ENCODE assay signal across 1 cellular context in the genomic region with DNA sequence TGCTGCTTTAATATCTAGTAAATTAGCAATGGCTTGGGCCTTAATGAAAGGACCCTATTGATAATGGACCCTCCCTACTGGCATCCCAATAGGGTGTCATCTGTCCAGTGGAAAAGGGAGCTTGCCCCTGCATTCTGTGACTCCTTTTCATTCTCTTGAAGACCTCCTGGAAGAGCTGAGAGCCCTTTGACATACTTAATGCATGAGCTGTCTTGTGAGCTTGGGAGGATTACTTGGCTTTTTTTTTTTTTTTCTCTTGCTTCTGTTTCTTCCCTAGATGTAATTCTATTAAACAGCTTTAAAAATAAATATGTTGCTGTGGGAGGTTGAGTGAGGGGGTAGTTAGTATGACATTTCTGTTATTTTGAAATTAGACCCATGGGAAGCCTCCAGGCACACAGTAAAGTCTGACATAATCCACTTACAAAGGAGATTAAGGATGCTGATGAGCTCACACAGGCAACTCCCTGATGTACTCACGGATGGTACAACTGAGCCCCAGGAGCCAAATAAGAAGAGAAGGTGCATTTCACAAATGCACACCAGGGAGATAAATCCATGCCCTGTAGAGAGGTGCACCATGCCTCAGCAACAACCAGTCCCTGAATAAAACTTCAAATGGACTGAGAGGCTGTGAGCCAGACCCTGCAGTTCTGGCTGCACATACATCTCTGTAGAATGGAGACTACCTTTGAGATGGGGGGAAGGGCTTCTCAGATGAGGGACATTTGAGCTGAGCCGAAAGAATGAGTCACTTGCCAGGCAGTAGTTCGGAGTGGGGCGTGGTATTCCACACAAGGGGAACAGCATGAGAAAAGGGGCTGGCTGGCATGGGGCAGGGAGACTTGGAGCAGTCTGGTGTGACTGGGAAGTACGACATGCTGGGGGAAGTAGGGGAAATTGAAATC.
A peak's percentile ranks its signal among the peaks of the same experiment; 100 is the strongest.
TF ChIP-seq lines count a peak whose summit lies in the region.

No MANE protein-coding gene starts in this region.

TF ChIP-seq in HEK293, 187 proteins besides CTCF, POLR2A, EP300 and RAD21 (continued from another document and continues in another):
- TF ChIP-seq, protein P1, sequence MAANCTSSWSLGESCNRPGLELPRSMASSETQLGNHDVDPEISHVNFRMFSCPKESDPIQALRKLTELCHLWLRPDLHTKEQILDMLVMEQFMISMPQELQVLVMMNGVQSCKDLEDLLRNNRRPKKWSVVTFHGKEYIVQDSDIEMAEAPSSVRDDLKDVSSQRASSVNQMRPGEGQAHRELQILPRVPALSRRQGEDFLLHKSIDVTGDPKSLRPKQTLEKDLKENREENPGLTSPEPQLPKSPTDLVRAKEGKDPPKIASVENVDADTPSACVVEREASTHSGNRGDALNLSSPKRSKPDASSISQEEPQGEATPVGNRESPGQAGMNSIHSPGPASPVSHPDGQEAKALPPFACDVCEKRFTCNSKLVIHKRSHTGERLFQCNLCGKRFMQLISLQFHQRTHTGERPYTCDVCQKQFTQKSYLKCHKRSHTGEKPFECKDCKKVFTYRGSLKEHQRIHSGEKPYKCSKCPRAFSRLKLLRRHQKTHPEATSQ (tag by site-specific recombination; IDR thresholded peaks at IDR 0.05) = no peak
- TF ChIP-seq ZNF48 (tag by site-specific recombination; IDR thresholded peaks at IDR 0.05) (no peak), KLF7 (tag by site-specific recombination; IDR thresholded peaks at IDR 0.05; ENCODE audit: borderline replicate concordance) (peak; percentile 49; the same call in 1 of the 2 replicates), ZNF623 (tag by site-specific recombination; IDR thresholded peaks at IDR 0.05) (no peak), ZNF350 (tag by site-specific recombination; IDR thresholded peaks at IDR 0.05) (no peak), ZNF146 (tag by site-specific recombination; IDR thresholded peaks at IDR 0.05) (no peak), GFI1B (tag by site-specific recombination; IDR thresholded peaks at IDR 0.05) (no peak), BCL11B (tag by site-specific recombination; IDR thresholded peaks at IDR 0.05; ENCODE audit: low read depth) (no peak), ZNF558 (tag by site-specific recombination; IDR thresholded peaks at IDR 0.05) (no peak), SETDB1 (IDR thresholded peaks at IDR 0.05; ENCODE audit: insufficient read length, low read length) (no peak), GLIS2 (tag by site-specific recombination; IDR thresholded peaks at IDR 0.05) (no peak; the same call in 1 of the 2 replicates), ZBTB20 (tag by site-specific recombination; IDR thresholded peaks at IDR 0.05) (no peak), ZNF239 (tag by site-specific recombination; IDR thresholded peaks at IDR 0.05) (no peak), ZNF112 (tag by site-specific recombination; IDR thresholded peaks at IDR 0.05) (no peak), ZFP3 (tag by site-specific recombination; IDR thresholded peaks at IDR 0.05; ENCODE audit: low read depth) (no peak), ZNF654 (tag by site-specific recombination; IDR thresholded peaks at IDR 0.05; ENCODE audit: low read depth) (no peak; the same call in 1 of the 2 replicates), ZNF341 (tag by site-specific recombination; IDR thresholded peaks at IDR 0.05; ENCODE audit: low read depth) (peak; percentile 62), ZNF132 (tag by site-specific recombination; IDR thresholded peaks at IDR 0.05; ENCODE audit: borderline replicate concordance) (no peak), KLF16 (tag by site-specific recombination; IDR thresholded peaks at IDR 0.05) (no peak), ZNF792 (tag by site-specific recombination; IDR thresholded peaks at IDR 0.05) (no peak), ZNF670 (tag by site-specific recombination; IDR thresholded peaks at IDR 0.05; ENCODE audit: low read depth) (no peak), ZNF292 (tag by site-specific recombination; IDR thresholded peaks at IDR 0.05; ENCODE audit: borderline replicate concordance, low read depth) (no peak), ZNF658 (tag by site-specific recombination; IDR thresholded peaks at IDR 0.05) (no peak), ZSCAN16 (tag by site-specific recombination; IDR thresholded peaks at IDR 0.05) (no peak), EGR2 (tag by site-specific recombination; IDR thresholded peaks at IDR 0.05; ENCODE audit: low read depth) (no peak), GLI4 (tag by site-specific recombination; IDR thresholded peaks at IDR 0.05) (no peak), ZNF473 (tag by site-specific recombination; IDR thresholded peaks at IDR 0.05) (no peak), ZSCAN30 (tag by site-specific recombination; IDR thresholded peaks at IDR 0.05) (no peak), ZNF571 (tag by site-specific recombination; IDR thresholded peaks at IDR 0.05) (no peak), OVOL3 (tag by site-specific recombination; IDR thresholded peaks at IDR 0.05) (0 out of 2 replicates have a peak, but pooled peaks have one; percentile 26), ZNF549 (tag by site-specific recombination; IDR thresholded peaks at IDR 0.05) (no peak), ZNF677 (tag by site-specific recombination; IDR thresholded peaks at IDR 0.05) (no peak), ZNF555 (tag by site-specific recombination; conservative IDR thresholded peaks at IDR 0.05) (no peak), ZNF184 (tag by site-specific recombination; IDR thresholded peaks at IDR 0.05) (peak; percentile 69; the same call in 1 of the 2 replicates), ZNF624 (tag by site-specific recombination; IDR thresholded peaks at IDR 0.05) (no peak), ZNF660 (tag by site-specific recombination; IDR thresholded peaks at IDR 0.05) (peak; percentile 46; the same call in 1 of the 2 replicates), ZNF155 (tag by site-specific recombination; IDR thresholded peaks at IDR 0.05) (no peak), ZNF621 (tag by site-specific recombination; IDR thresholded peaks at IDR 0.05) (no peak), SCRT1 (tag by site-specific recombination; IDR thresholded peaks at IDR 0.05; ENCODE audit: borderline replicate concordance) (no peak), ZNF416 (tag by site-specific recombination; IDR thresholded peaks at IDR 0.05) (no peak), ZNF404 (tag by site-specific recombination; IDR thresholded peaks at IDR 0.05) (no peak), ZNF610 (tag by site-specific recombination; IDR thresholded peaks at IDR 0.05; ENCODE audit: borderline replicate concordance) (no peak), ZNF221 (tag by site-specific recombination; IDR thresholded peaks at IDR 0.05; ENCODE audit: borderline replicate concordance) (no peak), ZNF433 (tag by site-specific recombination; IDR thresholded peaks at IDR 0.05; ENCODE audit: low read depth) (no peak), KLF9 (tag by site-specific recombination; IDR thresholded peaks at IDR 0.05; ENCODE audit: low read depth) (peak; percentile 86)
- TF ChIP-seq, protein P2, sequence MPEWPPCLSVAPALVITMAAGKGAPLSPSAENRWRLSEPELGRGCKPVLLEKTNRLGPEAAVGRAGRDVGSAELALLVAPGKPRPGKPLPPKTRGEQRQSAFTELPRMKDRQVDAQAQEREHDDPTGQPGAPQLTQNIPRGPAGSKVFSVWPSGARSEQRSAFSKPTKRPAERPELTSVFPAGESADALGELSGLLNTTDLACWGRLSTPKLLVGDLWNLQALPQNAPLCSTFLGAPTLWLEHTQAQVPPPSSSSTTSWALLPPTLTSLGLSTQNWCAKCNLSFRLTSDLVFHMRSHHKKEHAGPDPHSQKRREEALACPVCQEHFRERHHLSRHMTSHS (tag by site-specific recombination; IDR thresholded peaks at IDR 0.05) = no peak
- TF ChIP-seq, protein P3, sequence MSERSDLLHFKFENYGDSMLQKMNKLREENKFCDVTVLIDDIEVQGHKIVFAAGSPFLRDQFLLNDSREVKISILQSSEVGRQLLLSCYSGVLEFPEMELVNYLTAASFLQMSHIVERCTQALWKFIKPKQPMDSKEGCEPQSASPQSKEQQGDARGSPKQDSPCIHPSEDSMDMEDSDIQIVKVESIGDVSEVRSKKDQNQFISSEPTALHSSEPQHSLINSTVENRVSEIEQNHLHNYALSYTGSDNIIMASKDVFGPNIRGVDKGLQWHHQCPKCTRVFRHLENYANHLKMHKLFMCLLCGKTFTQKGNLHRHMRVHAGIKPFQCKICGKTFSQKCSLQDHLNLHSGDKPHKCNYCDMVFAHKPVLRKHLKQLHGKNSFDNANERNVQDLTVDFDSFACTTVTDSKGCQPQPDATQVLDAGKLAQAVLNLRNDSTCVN (tag by site-specific recombination; optimal IDR thresholded peaks at IDR 0.05) = peak; percentile 5
- TF ChIP-seq, protein P4, sequence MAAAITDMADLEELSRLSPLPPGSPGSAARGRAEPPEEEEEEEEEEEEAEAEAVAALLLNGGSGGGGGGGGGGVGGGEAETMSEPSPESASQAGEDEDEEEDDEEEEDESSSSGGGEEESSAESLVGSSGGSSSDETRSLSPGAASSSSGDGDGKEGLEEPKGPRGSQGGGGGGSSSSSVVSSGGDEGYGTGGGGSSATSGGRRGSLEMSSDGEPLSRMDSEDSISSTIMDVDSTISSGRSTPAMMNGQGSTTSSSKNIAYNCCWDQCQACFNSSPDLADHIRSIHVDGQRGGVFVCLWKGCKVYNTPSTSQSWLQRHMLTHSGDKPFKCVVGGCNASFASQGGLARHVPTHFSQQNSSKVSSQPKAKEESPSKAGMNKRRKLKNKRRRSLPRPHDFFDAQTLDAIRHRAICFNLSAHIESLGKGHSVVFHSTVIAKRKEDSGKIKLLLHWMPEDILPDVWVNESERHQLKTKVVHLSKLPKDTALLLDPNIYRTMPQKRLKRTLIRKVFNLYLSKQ (tag by site-specific recombination; IDR thresholded peaks at IDR 0.05; ENCODE audit: borderline replicate concordance) = no peak
- TF ChIP-seq, protein P5, sequence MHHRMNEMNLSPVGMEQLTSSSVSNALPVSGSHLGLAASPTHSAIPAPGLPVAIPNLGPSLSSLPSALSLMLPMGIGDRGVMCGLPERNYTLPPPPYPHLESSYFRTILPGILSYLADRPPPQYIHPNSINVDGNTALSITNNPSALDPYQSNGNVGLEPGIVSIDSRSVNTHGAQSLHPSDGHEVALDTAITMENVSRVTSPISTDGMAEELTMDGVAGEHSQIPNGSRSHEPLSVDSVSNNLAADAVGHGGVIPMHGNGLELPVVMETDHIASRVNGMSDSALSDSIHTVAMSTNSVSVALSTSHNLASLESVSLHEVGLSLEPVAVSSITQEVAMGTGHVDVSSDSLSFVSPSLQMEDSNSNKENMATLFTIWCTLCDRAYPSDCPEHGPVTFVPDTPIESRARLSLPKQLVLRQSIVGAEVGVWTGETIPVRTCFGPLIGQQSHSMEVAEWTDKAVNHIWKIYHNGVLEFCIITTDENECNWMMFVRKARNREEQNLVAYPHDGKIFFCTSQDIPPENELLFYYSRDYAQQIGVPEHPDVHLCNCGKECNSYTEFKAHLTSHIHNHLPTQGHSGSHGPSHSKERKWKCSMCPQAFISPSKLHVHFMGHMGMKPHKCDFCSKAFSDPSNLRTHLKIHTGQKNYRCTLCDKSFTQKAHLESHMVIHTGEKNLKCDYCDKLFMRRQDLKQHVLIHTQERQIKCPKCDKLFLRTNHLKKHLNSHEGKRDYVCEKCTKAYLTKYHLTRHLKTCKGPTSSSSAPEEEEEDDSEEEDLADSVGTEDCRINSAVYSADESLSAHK (tag by site-specific recombination; IDR thresholded peaks at IDR 0.05) = peak; percentile 44; the same call in 1 of the 2 replicates
- TF ChIP-seq, protein P6, sequence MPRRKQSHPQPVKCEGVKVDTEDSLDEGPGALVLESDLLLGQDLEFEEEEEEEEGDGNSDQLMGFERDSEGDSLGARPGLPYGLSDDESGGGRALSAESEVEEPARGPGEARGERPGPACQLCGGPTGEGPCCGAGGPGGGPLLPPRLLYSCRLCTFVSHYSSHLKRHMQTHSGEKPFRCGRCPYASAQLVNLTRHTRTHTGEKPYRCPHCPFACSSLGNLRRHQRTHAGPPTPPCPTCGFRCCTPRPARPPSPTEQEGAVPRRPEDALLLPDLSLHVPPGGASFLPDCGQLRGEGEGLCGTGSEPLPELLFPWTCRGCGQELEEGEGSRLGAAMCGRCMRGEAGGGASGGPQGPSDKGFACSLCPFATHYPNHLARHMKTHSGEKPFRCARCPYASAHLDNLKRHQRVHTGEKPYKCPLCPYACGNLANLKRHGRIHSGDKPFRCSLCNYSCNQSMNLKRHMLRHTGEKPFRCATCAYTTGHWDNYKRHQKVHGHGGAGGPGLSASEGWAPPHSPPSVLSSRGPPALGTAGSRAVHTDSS (tag by site-specific recombination; IDR thresholded peaks at IDR 0.05) = 0 out of 2 replicates have a peak, but pooled peaks have one; percentile 12
- TF ChIP-seq, protein P7, sequence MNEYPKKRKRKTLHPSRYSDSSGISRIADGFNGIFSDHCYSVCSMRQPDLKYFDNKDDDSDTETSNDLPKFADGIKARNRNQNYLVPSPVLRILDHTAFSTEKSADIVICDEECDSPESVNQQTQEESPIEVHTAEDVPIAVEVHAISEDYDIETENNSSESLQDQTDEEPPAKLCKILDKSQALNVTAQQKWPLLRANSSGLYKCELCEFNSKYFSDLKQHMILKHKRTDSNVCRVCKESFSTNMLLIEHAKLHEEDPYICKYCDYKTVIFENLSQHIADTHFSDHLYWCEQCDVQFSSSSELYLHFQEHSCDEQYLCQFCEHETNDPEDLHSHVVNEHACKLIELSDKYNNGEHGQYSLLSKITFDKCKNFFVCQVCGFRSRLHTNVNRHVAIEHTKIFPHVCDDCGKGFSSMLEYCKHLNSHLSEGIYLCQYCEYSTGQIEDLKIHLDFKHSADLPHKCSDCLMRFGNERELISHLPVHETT (tag by site-specific recombination; IDR thresholded peaks at IDR 0.05) = peak; percentile 73
- TF ChIP-seq, protein P8, sequence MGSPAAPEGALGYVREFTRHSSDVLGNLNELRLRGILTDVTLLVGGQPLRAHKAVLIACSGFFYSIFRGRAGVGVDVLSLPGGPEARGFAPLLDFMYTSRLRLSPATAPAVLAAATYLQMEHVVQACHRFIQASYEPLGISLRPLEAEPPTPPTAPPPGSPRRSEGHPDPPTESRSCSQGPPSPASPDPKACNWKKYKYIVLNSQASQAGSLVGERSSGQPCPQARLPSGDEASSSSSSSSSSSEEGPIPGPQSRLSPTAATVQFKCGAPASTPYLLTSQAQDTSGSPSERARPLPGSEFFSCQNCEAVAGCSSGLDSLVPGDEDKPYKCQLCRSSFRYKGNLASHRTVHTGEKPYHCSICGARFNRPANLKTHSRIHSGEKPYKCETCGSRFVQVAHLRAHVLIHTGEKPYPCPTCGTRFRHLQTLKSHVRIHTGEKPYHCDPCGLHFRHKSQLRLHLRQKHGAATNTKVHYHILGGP (tag by site-specific recombination; IDR thresholded peaks at IDR 0.05) = no peak
- TF ChIP-seq, protein P9, sequence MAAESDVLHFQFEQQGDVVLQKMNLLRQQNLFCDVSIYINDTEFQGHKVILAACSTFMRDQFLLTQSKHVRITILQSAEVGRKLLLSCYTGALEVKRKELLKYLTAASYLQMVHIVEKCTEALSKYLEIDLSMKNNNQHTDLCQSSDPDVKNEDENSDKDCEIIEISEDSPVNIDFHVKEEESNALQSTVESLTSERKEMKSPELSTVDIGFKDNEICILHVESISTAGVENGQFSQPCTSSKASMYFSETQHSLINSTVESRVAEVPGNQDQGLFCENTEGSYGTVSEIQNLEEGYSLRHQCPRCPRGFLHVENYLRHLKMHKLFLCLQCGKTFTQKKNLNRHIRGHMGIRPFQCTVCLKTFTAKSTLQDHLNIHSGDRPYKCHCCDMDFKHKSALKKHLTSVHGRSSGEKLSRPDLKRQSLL (tag by site-specific recombination; IDR thresholded peaks at IDR 0.05) = no peak
